Comparison of ENCODE assay signal across 4 cellular contexts in genomic region chr12:8807084-8807483, GRCh38. TPM values are rescaled to one million over a fixed set of nuclear protein-coding genes. Genes with fewer than 3 reads are reported as not detected.
"Had no signal": no experiment of that assay in that cellular context is flagged by ENCODE, and none has a peak within 500 bp of the region (broad histone marks: within the 10 kb centered on the region; RNA-seq: fewer than 3 reads in every experiment).

No MANE protein-coding gene starts in this region.

RNA-seq across cellular contexts. Expression of gene A2ML1, which starts 15.3 kb away (rescaled TPM):
- total RNA-seq: left lobe of liver; natural killer cell treated with Interleukin-12 subunit alpha and Interleukin-12 subunit beta and Interleukin-15 and Interleukin-18, amount 100 ng/mL, for 72 hours; pancreas; renal cortical epithelial cell had no signal
